In the genomic region with DNA sequence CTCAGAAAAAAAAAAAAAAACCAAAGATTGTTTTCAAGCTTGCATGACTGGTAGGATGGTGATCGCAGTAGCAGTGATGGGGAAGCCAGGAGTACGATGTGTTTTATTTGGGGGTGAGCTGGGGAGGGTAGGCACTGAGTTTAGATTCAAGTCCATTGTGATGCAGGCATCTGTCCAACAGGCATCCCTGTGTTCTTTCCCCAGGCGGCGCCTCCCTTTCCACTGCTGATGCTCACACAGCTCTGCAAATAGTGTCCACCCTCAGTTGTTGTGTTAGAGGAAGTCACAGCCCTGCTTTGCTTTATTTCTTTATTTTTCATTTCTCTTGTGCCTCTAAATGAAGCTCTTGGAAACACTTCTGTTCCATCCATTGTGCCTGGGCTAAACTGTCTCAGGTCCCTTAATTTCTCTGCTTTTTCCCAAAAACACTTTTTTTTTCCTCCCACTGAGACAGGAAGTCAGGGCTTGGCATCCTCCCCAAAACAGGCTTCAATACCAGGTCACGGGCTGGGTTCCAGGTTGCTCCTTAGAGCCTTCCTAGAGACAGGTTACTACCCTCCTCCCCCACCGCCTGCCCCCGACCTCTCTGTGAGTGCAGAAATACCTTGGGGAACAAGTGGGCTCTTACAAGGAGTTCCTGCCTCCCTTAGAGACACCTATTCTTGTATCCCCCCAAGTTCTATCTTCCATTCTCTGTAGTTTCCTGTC, we compare ENCODE assay signal across 9 cellular contexts. TPM values are rescaled to one million over a fixed set of nuclear protein-coding genes. Genes with fewer than 3 reads are reported as not detected.
A peak's percentile ranks its signal among the peaks of the same experiment; 100 is the strongest.
DNase-seq lines count a peak whose midpoint lies in the region; ATAC-seq and TF ChIP-seq lines count a peak whose summit lies in the region.
"Had no signal": no experiment of that assay in that cellular context is flagged by ENCODE, and none has a peak within 500 bp of the region (broad histone marks: within the 10 kb centered on the region; RNA-seq: fewer than 3 reads in every experiment).

No MANE protein-coding gene starts in this region.

- H3K4me1 ChIP-seq in heart left ventricle (peaks cover 0 to 43% (median 21%) of the 10 kb centered on the region in 12 donors), stomach (peaks cover 10 to 41% (median 19%) of the 10 kb centered on the region in 4 donors)

- H3K27ac ChIP-seq in heart left ventricle (peak overlapping the region; percentile 40 to 79 (median 60)), stomach (peak overlapping the region in 4 of 5 donors; percentile 6 to 52 (median 30))
- H3K27ac ChIP-seq: hepatocyte had no signal

- intact Hi-C loops in activated CD4-positive, alpha-beta memory T cell treated with anti-CD3 and anti-CD28 coated beads for 36 hours (cut with micrococcal nuclease) = loop anchor here (5.0 kb wide), 1 partner anchor 38 kb away; the partner anchor contains the start of gene HSPA8
- intact Hi-C loops in heart left ventricle (cut with DNase I) (loop anchor here in 7 of 10 donors (5.0 to 10.0 kb wide), 5 partner anchors 38 to 612 kb away; partner anchors contain the start of gene HSPA8 (in 2 of the 7)), stomach (cut with DNase I; ENCODE audit: low total_unique reads) (no loop called here)

- TF ChIP-seq CTCF in heart left ventricle (IDR thresholded peaks at IDR 0.05) (no peak), stomach (IDR thresholded peaks at IDR 0.05) (no peak)

- CTCF ChIA-PET in activated CD4-positive, alpha-beta memory T cell treated with anti-CD3 and anti-CD28 coated beads for 36 hours (lab: Charles Lee) = interaction anchor here (0.7 to 18.4 kb wide), 5 partner anchors 11 to 307 kb away, joined by 3 to 351 read pairs (median 4); no protein-coding TSS in a partner anchor

- H3K9me3 Mint-ChIP-seq in T-helper 2 cell treated with Interferon-gamma antibody and Interleukin-4, amounts not matched to agents 5 μg/mL and 100 μg/mL, for 36 hours = no peaks in the 10 kb centered on the region
- no peaks in the 10 kb centered on the region for H3K9me3 Mint-ChIP-seq in activated CD4-positive, alpha-beta memory T cell treated with anti-CD3 and anti-CD28 coated beads for 36 hours

- POLR2A ChIA-PET in activated CD4-positive, alpha-beta memory T cell treated with anti-CD3 and anti-CD28 coated beads for 36 hours (lab: Charles Lee) = no interaction called here

- H3K36me3 ChIP-seq in heart left ventricle (peaks cover 0 to 4% (median 0%) of the 10 kb centered on the region in 9 donors), stomach (peaks cover 0 to 27% (median 5%) of the 10 kb centered on the region in 4 donors)

- ATAC-seq in heart left ventricle (peak in 2 of 4 donors; percentile 11 to 40), GM18868 (IDR thresholded peaks at IDR 0.05; ENCODE audit: unreplicated experiment) (no peak)

- no peak for DNase-seq in T-helper 2 cell treated with Interferon-gamma antibody and Interleukin-4, amounts not matched to agents 5 μg/mL and 100 μg/mL, for 36 hours (ENCODE audit: low spot score)
- no peak for DNase-seq in T-helper 2 cell
- no peak for DNase-seq in activated CD4-positive, alpha-beta memory T cell treated with anti-CD3 and anti-CD28 coated beads for 36 hours
- DNase-seq in heart left ventricle = peak in 3 of 5 donors; percentile 35 to 58 (median 55)
- no peak for DNase-seq in stomach
- DNase-seq in epidermal melanocyte (ENCODE audit: insufficient read length, low spot score) = no peak
- no peak for DNase-seq in SIG-M5 treated with dmso at 0.1 percent for 504 hours (lab: John Stamatoyannopoulos, UW; ENCODE audit: unreplicated experiment)

- TF ChIP-seq EP300 in stomach (IDR thresholded peaks at IDR 0.05) = no peak

- H3K4me3 Mint-ChIP-seq in T-helper 2 cell treated with Interferon-gamma antibody and Interleukin-4, amounts not matched to agents 5 μg/mL and 100 μg/mL, for 36 hours = no peak overlapping the region
- no peak overlapping the region for H3K4me3 Mint-ChIP-seq in activated CD4-positive, alpha-beta memory T cell treated with anti-CD3 and anti-CD28 coated beads for 36 hours

- TF ChIP-seq POLR2A in heart left ventricle (IDR thresholded peaks at IDR 0.05) (no peak), stomach (IDR thresholded peaks at IDR 0.05) (no peak)

- peak overlapping the region; percentile 1 for H3K27ac Mint-ChIP-seq in T-helper 2 cell treated with Interferon-gamma antibody and Interleukin-4, amounts not matched to agents 5 μg/mL and 100 μg/mL, for 36 hours
- peak overlapping the region; percentile 18 for H3K27ac Mint-ChIP-seq in activated CD4-positive, alpha-beta memory T cell treated with anti-CD3 and anti-CD28 coated beads for 36 hours

- H3K9me3 ChIP-seq in heart left ventricle = no peaks in the 10 kb centered on the region
- H3K9me3 ChIP-seq in stomach = no peaks in the 10 kb centered on the region

- H3K27me3 Mint-ChIP-seq in T-helper 2 cell treated with Interferon-gamma antibody and Interleukin-4, amounts not matched to agents 5 μg/mL and 100 μg/mL, for 36 hours (ENCODE audit: low read depth) = no peaks in the 10 kb centered on the region
- H3K27me3 Mint-ChIP-seq in activated CD4-positive, alpha-beta memory T cell treated with anti-CD3 and anti-CD28 coated beads for 36 hours = no peaks in the 10 kb centered on the region

- 52 to 64% (median 57%) methylated on average over 7 of the region's 7 CpGs for WGBS in heart left ventricle, 4 donors
- 52 to 66% (median 62%) methylated on average over 7 of the region's 7 CpGs for WGBS in stomach, 5 donors

- no peaks in the 10 kb centered on the region for H3K27me3 ChIP-seq in heart left ventricle
- H3K27me3 ChIP-seq in stomach = no peaks in the 10 kb centered on the region
- H3K27me3 ChIP-seq: hepatocyte had no signal

- no peaks in the 10 kb centered on the region for H3K36me3 Mint-ChIP-seq in T-helper 2 cell treated with Interferon-gamma antibody and Interleukin-4, amounts not matched to agents 5 μg/mL and 100 μg/mL, for 36 hours (ENCODE audit: low read depth)
- no peaks in the 10 kb centered on the region for H3K36me3 Mint-ChIP-seq in activated CD4-positive, alpha-beta memory T cell treated with anti-CD3 and anti-CD28 coated beads for 36 hours

- H3K4me3 ChIP-seq in heart left ventricle (no peak overlapping the region), stomach (no peak overlapping the region)
- H3K4me3 ChIP-seq: hepatocyte had no signal

- peaks cover 16% of the 10 kb centered on the region for H3K4me1 Mint-ChIP-seq in T-helper 2 cell treated with Interferon-gamma antibody and Interleukin-4, amounts not matched to agents 5 μg/mL and 100 μg/mL, for 36 hours (ENCODE audit: low read depth)
- peaks cover 16% of the 10 kb centered on the region for H3K4me1 Mint-ChIP-seq in activated CD4-positive, alpha-beta memory T cell treated with anti-CD3 and anti-CD28 coated beads for 36 hours (ENCODE audit: low read depth)

RNA-seq across cellular contexts. Expression of gene HSPA8, which starts 38.6 kb away (rescaled TPM):
- total RNA-seq in activated CD4-positive, alpha-beta memory T cell treated with anti-CD3 and anti-CD28 coated beads for 36 hours = 1,000 to 10,000 TPM; 2,378 to 2,407 TPM
- total RNA-seq in heart left ventricle = 1,000 to 10,000 TPM in 7 of 9 donors, 100 to 1,000 TPM in 2; 650 to 1,438 (median 1,101) TPM
- polyA plus RNA-seq in heart left ventricle = 1,000 to 10,000 TPM in 1 of 2 donors, 10 to 100 TPM in 1; 58.9 to 2,193 TPM
- total RNA-seq in stomach = 1,000 to 10,000 TPM in 1 of 5 donors, 100 to 1,000 TPM in 4; 380 to 1,244 (median 728) TPM
- 100 to 1,000 TPM; 187 to 666 (median 428) TPM for polyA plus RNA-seq in stomach

Comparison
In these comparisons a context has a peak if more than half of its experiments do, and no peak if none do; other contexts are left out.
1. DNase-seq: peak in heart left ventricle (3 of 5); none in T-helper 2 cell treated with Interferon-gamma antibody and Interleukin-4, amounts not matched to agents 5 μg/mL and 100 μg/mL, for 36 hours (single experiment), T-helper 2 cell (0 of 5), activated CD4-positive, alpha-beta memory T cell treated with anti-CD3 and anti-CD28 coated beads for 36 hours (single experiment), stomach (single experiment), epidermal melanocyte (single experiment) and SIG-M5 treated with dmso at 0.1 percent for 504 hours (single experiment).